ENCODE assay signal across 12 cellular contexts in genomic region chr22:39469681-39470461, GRCh38.
A peak's percentile ranks its signal among the peaks of the same experiment; 100 is the strongest.
DNase-seq lines count a peak whose midpoint lies in the region; ATAC-seq, FAIRE-seq and TF ChIP-seq lines count a peak whose summit lies in the region.
"Had no signal": no experiment of that assay in that cellular context is flagged by ENCODE, and none has a peak within 500 bp of the region (broad histone marks: within the 10 kb centered on the region; RNA-seq: fewer than 3 reads in every experiment).

No MANE protein-coding gene starts in this region.

- H3K4me1 Mint-ChIP-seq in activated naive CD4-positive, alpha-beta T cell treated with anti-CD3 and anti-CD28 coated beads, Interleukin-2, amount 50 U/mL, for 24 hours, result peaks cover 16% of the 10 kb centered on the region
- H3K4me1 Mint-ChIP-seq in memory B cell, result peaks cover 64% of the 10 kb centered on the region

- H3K9me3 ChIP-seq in subcutaneous abdominal adipose tissue (ENCODE audit: control insufficient read depth in 5 of 5, low read length in 5 of 5), result no peaks in the 10 kb centered on the region
- H3K9me3 ChIP-seq: pancreas had no signal

- no peak overlapping the region for H3K4me3 Mint-ChIP-seq in activated naive CD4-positive, alpha-beta T cell treated with anti-CD3 and anti-CD28 coated beads, Interleukin-2, amount 50 U/mL, for 24 hours
- peak overlapping the region; percentile 5 for H3K4me3 Mint-ChIP-seq in memory B cell
- H3K4me3 Mint-ChIP-seq: activated naive CD8-positive, alpha-beta T cell treated with anti-CD3 and anti-CD28 coated beads, Interleukin-2, amount 10 ng/mL, durations not matched to agents 7 days and 5 days had no signal

- H3K9me3 Mint-ChIP-seq in activated naive CD4-positive, alpha-beta T cell treated with anti-CD3 and anti-CD28 coated beads, Interleukin-2, amount 50 U/mL, for 24 hours, result no peaks in the 10 kb centered on the region
- H3K9me3 Mint-ChIP-seq in memory B cell, result no peaks in the 10 kb centered on the region
- H3K9me3 Mint-ChIP-seq: activated naive CD8-positive, alpha-beta T cell treated with anti-CD3 and anti-CD28 coated beads, Interleukin-2, amount 10 ng/mL, durations not matched to agents 7 days and 5 days had no signal

- no peaks in the 10 kb centered on the region for H3K27me3 Mint-ChIP-seq in activated naive CD4-positive, alpha-beta T cell treated with anti-CD3 and anti-CD28 coated beads, Interleukin-2, amount 50 U/mL, for 24 hours
- no peaks in the 10 kb centered on the region for H3K27me3 Mint-ChIP-seq in memory B cell
- H3K27me3 Mint-ChIP-seq: activated naive CD8-positive, alpha-beta T cell treated with anti-CD3 and anti-CD28 coated beads, Interleukin-2, amount 10 ng/mL, durations not matched to agents 7 days and 5 days had no signal

- no peak for DNase-seq in activated naive CD4-positive, alpha-beta T cell (lab: John Stamatoyannopoulos, UW)
- DNase-seq in memory B cell (ENCODE audit: low spot score in 2 of 2) (no peak), NCI-H128 (lab: John Stamatoyannopoulos, UW; ENCODE audit: unreplicated experiment) (no peak), D721Med (ENCODE audit: insufficient read length, low spot score) (no peak)
- DNase-seq in stimulated activated naive CD8-positive, alpha-beta T cell treated with anti-CD3 and anti-CD28 coated beads, Interleukin-15, Interleukin-2, amounts not matched to agents 100 U/mL and 50 U/mL, for 24 hours, result no peak
- DNase-seq: activated naive CD8-positive, alpha-beta T cell treated with anti-CD3 and anti-CD28 coated beads, Interleukin-2, amount 10 ng/mL, durations not matched to agents 7 days and 5 days; NCI-H446 treated with DMSO at 0.1 percent for 48 hours had no signal

- H3K27me3 ChIP-seq in subcutaneous abdominal adipose tissue (ENCODE audit: control insufficient read depth in 5 of 5, insufficient read depth in 4 of 5, low read length in 5 of 5), result no peaks in the 10 kb centered on the region
- H3K27me3 ChIP-seq: pancreas had no signal

- peak overlapping the region; percentile 35 for H3K27ac Mint-ChIP-seq in activated naive CD4-positive, alpha-beta T cell treated with anti-CD3 and anti-CD28 coated beads, Interleukin-2, amount 50 U/mL, for 24 hours
- H3K27ac Mint-ChIP-seq in memory B cell, result peak overlapping the region; percentile 69
- H3K27ac Mint-ChIP-seq: activated naive CD8-positive, alpha-beta T cell treated with anti-CD3 and anti-CD28 coated beads, Interleukin-2, amount 10 ng/mL, durations not matched to agents 7 days and 5 days had no signal

- TF ChIP-seq CTCF in D721Med (IDR thresholded peaks at IDR 0.05; ENCODE audit: insufficient read depth, missing control alignments), result no peak

- H3K36me3 ChIP-seq in subcutaneous abdominal adipose tissue (ENCODE audit: control insufficient read depth in 5 of 5, insufficient read depth in 5 of 5, low read length in 5 of 5), result no peaks in the 10 kb centered on the region
- H3K36me3 ChIP-seq: pancreas had no signal

- H3K36me3 Mint-ChIP-seq in activated naive CD4-positive, alpha-beta T cell treated with anti-CD3 and anti-CD28 coated beads, Interleukin-2, amount 50 U/mL, for 24 hours, result no peaks in the 10 kb centered on the region
- H3K36me3 Mint-ChIP-seq in memory B cell, result no peaks in the 10 kb centered on the region
- H3K36me3 Mint-ChIP-seq: activated naive CD8-positive, alpha-beta T cell treated with anti-CD3 and anti-CD28 coated beads, Interleukin-2, amount 10 ng/mL, durations not matched to agents 7 days and 5 days had no signal

- no peak overlapping the region for H3K4me3 ChIP-seq in subcutaneous abdominal adipose tissue (ENCODE audit: low read depth in 1 of 5, low read length in 5 of 5)
- H3K4me3 ChIP-seq: pancreas had no signal

- peaks cover 10 to 87% (median 83%) of the 10 kb centered on the region in 5 donors for H3K4me1 ChIP-seq in subcutaneous abdominal adipose tissue (ENCODE audit: control insufficient read depth in 5 of 5, insufficient read depth in 5 of 5, low read length in 5 of 5)

- FAIRE-seq in D721Med (lab: Jason Lieb, UNC), result no peak
- FAIRE-seq: pancreas, TTC549 had no signal

- H3K27ac ChIP-seq in angular gyrus (ENCODE audit: low read depth, low read length), result peak overlapping the region; percentile 100
- peak overlapping the region; percentile 40 for H3K27ac ChIP-seq in subcutaneous abdominal adipose tissue (ENCODE audit: low read depth, low read length)
- H3K27ac ChIP-seq: pancreas had no signal

- no peak for ATAC-seq in memory B cell (ENCODE audit: low read depth)
- ATAC-seq in stimulated activated naive CD8-positive, alpha-beta T cell treated with anti-CD3 and anti-CD28 coated beads, Interleukin-15, Interleukin-2, amounts not matched to agents 100 U/mL and 50 U/mL, for 24 hours, result no peak
- ATAC-seq: pancreas had no signal

- peak overlapping the region in 1 of 5 donors; percentile 38 for H3K9ac ChIP-seq in subcutaneous abdominal adipose tissue (ENCODE audit: low read length in 5 of 5)
